In genomic region chr1:40898434-40898900, GRCh38 we compare ENCODE assay signal across 11 cellular contexts. TPM values are rescaled to one million over a fixed set of nuclear protein-coding genes. Genes with fewer than 3 reads are reported as not detected.
A peak's percentile ranks its signal among the peaks of the same experiment; 100 is the strongest.
DNase-seq lines count a peak whose midpoint lies in the region; ATAC-seq and TF ChIP-seq lines count a peak whose summit lies in the region.
"Had no signal": no experiment of that assay in that cellular context is flagged by ENCODE, and none has a peak within 500 bp of the region (broad histone marks: within the 10 kb centered on the region; RNA-seq: fewer than 3 reads in every experiment).

No MANE protein-coding gene starts in this region.

- TF ChIP-seq CTCF in astrocyte of the spinal cord (IDR thresholded peaks at IDR 0.05; ENCODE audit: low read depth, low read length) (no peak), lower lobe of right lung (IDR thresholded peaks at IDR 0.05) (no peak)

- H3K36me3 ChIP-seq in ACC112 (ENCODE audit: insufficient read depth, low read length) (no peaks in the 10 kb centered on the region), lower lobe of right lung (no peaks in the 10 kb centered on the region)

- intact Hi-C loops in lower lobe of right lung (cut with DNase I), result no loop called here

- CTCF ChIA-PET in HEK293T (lab: Yijun Ruan, JAX), result no interaction called here

- H3K4me1 ChIP-seq in ACC112 (ENCODE audit: control insufficient read depth, insufficient read depth, low read length, unreplicated experiment) (peaks cover 47% of the 10 kb centered on the region), lower lobe of right lung (peaks cover 17% of the 10 kb centered on the region)

- H3K9me3 ChIP-seq in lower lobe of right lung, result peaks cover 19% of the 10 kb centered on the region

- H3K27ac ChIP-seq in ACC112 (ENCODE audit: low read depth, low read length) (peak overlapping the region; percentile 90), lower lobe of right lung (no peak overlapping the region)
- H3K27ac ChIP-seq: C4-2B had no signal

- peak; percentile 45 for DNase-seq in HK-2 (ENCODE audit: unreplicated experiment)
- DNase-seq in astrocyte of the spinal cord (ENCODE audit: low read depth, low spot score), result peak; percentile 23
- no peak for DNase-seq in lower lobe of right lung
- DNase-seq in GM19240 (ENCODE audit: insufficient read length, low spot score), result no peak
- no peak for DNase-seq in HEK293T (ENCODE audit: extremely low spot score)
- no peak for DNase-seq in Kasumi-1 (lab: John Stamatoyannopoulos, UW)
- no peak for DNase-seq in effector CD8-positive, alpha-beta T cell (lab: John Stamatoyannopoulos, UW)
- DNase-seq: NCI-H1694, SIG-M5 had no signal

- no peak overlapping the region for H2AFZ ChIP-seq in ACC112 (ENCODE audit: low read length, unreplicated experiment)

- H3K4me3 ChIP-seq in ACC112 (ENCODE audit: low read depth, low read length) (peak overlapping the region; percentile 10; the same call in 1 of the 2 replicates), astrocyte of the spinal cord (ENCODE audit: low read depth, low read length) (no peak overlapping the region), lower lobe of right lung (no peak overlapping the region)

- peak; percentile 14 to 42 for ATAC-seq in lower lobe of right lung

- no peaks in the 10 kb centered on the region for H3K79me2 ChIP-seq in ACC112 (ENCODE audit: control insufficient read depth, insufficient read depth, low read length, unreplicated experiment)

- POLR2A ChIA-PET in HEK293T (lab: Yijun Ruan, JAX), result no interaction called here

- no peaks in the 10 kb centered on the region for H3K27me3 ChIP-seq in ACC112 (ENCODE audit: insufficient read depth, low read length)
- no peaks in the 10 kb centered on the region for H3K27me3 ChIP-seq in lower lobe of right lung (ENCODE audit: low read depth)

- in situ Hi-C loops in astrocyte of the spinal cord (cut with HindIII; ENCODE audit: low sequenced_read_pairs), result no loop called here

TF ChIP-seq in HEK293T, 16 proteins besides CTCF, POLR2A, EP300 and RAD21:
- no peak for TF ChIP-seq BHLHE40 (IDR thresholded peaks at IDR 0.05; ENCODE audit: borderline replicate concordance)
- no peak for TF ChIP-seq ELF4 (IDR thresholded peaks at IDR 0.05)
- no peak for TF ChIP-seq NFRKB (IDR thresholded peaks at IDR 0.05)
- TF ChIP-seq TARDBP (IDR thresholded peaks at IDR 0.05), result no peak
- no peak for TF ChIP-seq PKNOX1 (IDR thresholded peaks at IDR 0.05)
- no peak for TF ChIP-seq FOXK2 (IDR thresholded peaks at IDR 0.05)
- no peak for TF ChIP-seq L3MBTL2 (conservative IDR thresholded peaks at IDR 0.05)
- TF ChIP-seq SUZ12 (IDR thresholded peaks at IDR 0.05), result no peak
- no peak for TF ChIP-seq ARNT (IDR thresholded peaks at IDR 0.05)
- TF ChIP-seq SP1 (IDR thresholded peaks at IDR 0.05), result no peak
- TF ChIP-seq HDGF (IDR thresholded peaks at IDR 0.05; ENCODE audit: borderline replicate concordance), result no peak
- no peak for TF ChIP-seq ZNF384 (IDR thresholded peaks at IDR 0.05)
- TF ChIP-seq FOXM1 (IDR thresholded peaks at IDR 0.05; ENCODE audit: borderline replicate concordance), result no peak
- no peak for TF ChIP-seq FOXA1 (IDR thresholded peaks at IDR 0.05)

RNA-seq across cellular contexts. Expression of gene CITED4, which starts 36.3 kb away (rescaled TPM):
- 13.9 TPM for total RNA-seq in lower lobe of right lung

Comparison
In these comparisons a context has a peak if more than half of its experiments do, and no peak if none do; other contexts are left out.
1. DNase-seq: peak in HK-2 (single experiment) and astrocyte of the spinal cord (single experiment); none in lower lobe of right lung (single experiment), GM19240 (single experiment), HEK293T (single experiment), Kasumi-1 (0 of 2) and effector CD8-positive, alpha-beta T cell (single experiment).